In the genomic region with DNA sequence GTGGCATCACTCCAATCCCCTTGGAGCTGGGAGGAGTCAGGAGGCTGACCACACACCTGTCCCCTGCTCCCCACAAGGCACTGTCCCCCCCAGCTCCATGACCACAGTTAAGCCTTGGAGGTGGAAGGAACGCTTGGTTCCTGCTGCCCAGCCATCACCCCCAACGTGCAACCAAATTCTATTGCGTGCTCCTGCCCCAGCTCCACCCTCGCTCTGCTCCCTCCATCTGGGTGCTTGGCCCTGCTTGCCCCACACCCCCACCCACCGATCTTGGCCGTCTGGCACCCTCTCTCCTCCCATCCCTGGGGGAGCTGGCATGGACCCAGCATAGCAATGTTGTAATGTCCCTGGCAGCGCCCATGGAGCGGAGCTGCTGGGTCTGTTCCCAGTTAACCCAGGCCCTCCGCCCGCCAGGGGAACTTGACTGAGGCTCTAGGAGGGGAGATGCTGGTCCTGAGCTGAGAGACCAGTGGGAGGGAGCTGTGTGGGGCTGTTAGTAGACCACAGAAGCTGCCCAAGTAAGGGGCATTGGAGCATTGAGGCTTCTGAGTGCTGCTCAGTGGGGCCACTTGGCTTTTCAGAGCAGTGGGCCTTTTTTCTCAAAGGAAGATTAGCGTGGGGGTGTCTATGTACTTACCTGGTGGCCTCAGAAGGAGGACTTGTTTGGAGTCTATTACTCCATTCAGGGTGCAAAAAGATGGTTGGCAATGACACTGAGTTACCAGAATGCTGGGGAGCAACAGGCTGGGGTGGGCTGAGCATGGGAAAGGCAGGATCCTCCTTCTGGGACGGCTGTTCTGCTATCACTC, we compare ENCODE assay signal across 10 cellular contexts. TPM values are rescaled to one million over a fixed set of nuclear protein-coding genes. Genes with fewer than 3 reads are reported as not detected.
DNase-seq lines count a peak whose midpoint lies in the region; FAIRE-seq and TF ChIP-seq lines count a peak whose summit lies in the region.
"Had no signal": no experiment of that assay in that cellular context is flagged by ENCODE, and none has a peak within 500 bp of the region (broad histone marks: within the 10 kb centered on the region; RNA-seq: fewer than 3 reads in every experiment).

No MANE protein-coding gene starts in this region.

- H3K9me3 Mint-ChIP-seq in brain = no peaks in the 10 kb centered on the region

- H3K36me3 Mint-ChIP-seq in brain = no peaks in the 10 kb centered on the region

- peak overlapping the region in 1 of 5 experiments; percentile 16 for H3K27ac Mint-ChIP-seq in brain

- peaks cover 0 to 6% of the 10 kb centered on the region in 2 donors for H3K4me1 ChIP-seq in kidney (ENCODE audit: control insufficient read depth in 1 of 2, insufficient read depth in 1 of 2, low read depth in 1 of 2, low read length in 2 of 2)

- intact Hi-C loops in kidney (cut with DNase I) = loop anchor here (10.0 kb wide), 2 partner anchors 149 to 359 kb away; no protein-coding TSS in a partner anchor

- TF ChIP-seq CTCF in brain (conservative IDR thresholded peaks at IDR 0.05) (no peak), kidney (IDR thresholded peaks at IDR 0.05; ENCODE audit: borderline replicate concordance, extremely low read depth, insufficient read depth) (no peak)

- no peak for FAIRE-seq in kidney (lab: Jason Lieb, UNC)

- H3K4me3 ChIP-seq in kidney (ENCODE audit: low read length in 2 of 2) = peak overlapping the region; percentile 47 to 59

- no peaks in the 10 kb centered on the region for H3K9me3 ChIP-seq in kidney (ENCODE audit: control insufficient read depth in 1 of 2, low read length in 2 of 2)

- H3K36me3 ChIP-seq in kidney (ENCODE audit: control insufficient read depth in 1 of 2, insufficient read depth in 2 of 2, low read length in 2 of 2) = no peaks in the 10 kb centered on the region

- H3K4me3 Mint-ChIP-seq in brain = peak overlapping the region; percentile 76 to 84 (median 79)

- peak overlapping the region in 1 of 2 donors; percentile 48 for H3K9ac ChIP-seq in kidney (ENCODE audit: low read length in 2 of 2)

- peaks cover 10% of the 10 kb centered on the region for H3K27me3 Mint-ChIP-seq in brain

- DNase-seq in DMS 273 (lab: John Stamatoyannopoulos, UW; ENCODE audit: unreplicated experiment) = peak; percentile 11
- no peak for DNase-seq in DMS 273 treated with DMSO at 0.1 percent for 48 hours (lab: John Stamatoyannopoulos, UW)
- DNase-seq in kidney = peak; percentile 85
- DNase-seq in substantia nigra (lab: John Stamatoyannopoulos, UW) = peak in 27 of 49 donors; percentile 14 to 75 (median 29)
- DNase-seq in 8988T = no peak
- DNase-seq in GM19240 (ENCODE audit: insufficient read length, low spot score) = no peak
- DNase-seq in occipital lobe (lab: John Stamatoyannopoulos, UW) = no peak
- DNase-seq: activated CD4-positive, alpha-beta T cell treated with anti-CD3 and anti-CD28 coated beads for 48 hours had no signal

- no peak overlapping the region for H3K27ac ChIP-seq in kidney (ENCODE audit: low read depth in 2 of 2, low read length in 2 of 2)
- H3K27ac ChIP-seq in substantia nigra (ENCODE audit: low read depth, low read length, poor library complexity, severe bottlenecking) = no peak overlapping the region
- H3K27ac ChIP-seq: 22Rv1 had no signal

- H3K4me1 Mint-ChIP-seq in brain = peaks cover 36% of the 10 kb centered on the region

RNA-seq across cellular contexts. Expression of a gene that starts 1.1 kb away (rescaled TPM):
- polyA plus RNA-seq in brain (ENCODE audit: insufficient read depth, low read depth, low replicate concordance) = 74.6 TPM
- 17.4 TPM for total RNA-seq in kidney
- 10.4 TPM for polyA plus RNA-seq in kidney (ENCODE audit: insufficient read depth, low read depth, low replicate concordance)
- 55.8 TPM for total RNA-seq in occipital lobe

RNA-seq across cellular contexts. Expression of a gene that starts 29.6 kb away (rescaled TPM):
- polyA plus RNA-seq in brain (ENCODE audit: insufficient read depth, low read depth, low replicate concordance) = not detected
- total RNA-seq in kidney = 4.4 TPM
- polyA plus RNA-seq in kidney (ENCODE audit: insufficient read depth, low read depth, low replicate concordance) = 5.5 TPM
- under 0.01 TPM for total RNA-seq in occipital lobe

Comparison
In these comparisons a context has a peak if more than half of its experiments do, and no peak if none do; other contexts are left out.
1. DNase-seq: peak in DMS 273 (single experiment), kidney (single experiment) and substantia nigra (27 of 49); none in DMS 273 treated with DMSO at 0.1 percent for 48 hours (single experiment), 8988T (single experiment), GM19240 (single experiment) and occipital lobe (single experiment).